In the genomic region with DNA sequence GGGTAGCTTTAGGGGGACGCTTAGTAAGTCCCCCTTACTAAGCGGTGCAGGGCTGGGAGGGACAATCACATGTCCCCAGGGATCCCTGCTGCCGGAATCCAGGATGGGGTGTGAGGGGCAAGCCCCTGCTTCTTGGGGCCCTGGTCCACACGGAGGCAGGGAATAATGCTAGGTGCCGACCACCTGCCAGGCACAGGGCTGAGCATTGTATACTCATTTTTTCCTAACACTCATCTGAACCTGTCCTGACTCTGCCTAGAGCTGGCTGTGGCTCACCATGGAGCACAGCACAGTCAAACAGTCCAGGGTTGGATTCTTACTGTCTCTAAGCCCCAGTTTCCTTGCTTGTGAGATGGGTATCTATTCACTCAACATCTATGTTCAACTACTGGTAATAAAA, we compare ENCODE assay signal across 8 cellular contexts. TPM values are rescaled to one million over a fixed set of nuclear protein-coding genes. Genes with fewer than 3 reads are reported as not detected.
DNase-seq lines count a peak whose midpoint lies in the region; ATAC-seq and TF ChIP-seq lines count a peak whose summit lies in the region.

No MANE protein-coding gene starts in this region.

- TF ChIP-seq CTCF in tibial artery (IDR thresholded peaks at IDR 0.05) (no peak), mucosa of descending colon (IDR thresholded peaks at IDR 0.05) (no peak)

- H4K8ac ChIP-seq in mesenchymal stem cell (ENCODE audit: low read length), result no peak overlapping the region

- POLR2A ChIA-PET in activated CD4-positive, alpha-beta T cell treated with anti-CD3 and anti-CD28 coated beads, Interleukin-2, amount 10 ng/mL, durations not matched to agents 7 days and 5 days (lab: Charles Lee), result no interaction called here

- H2AFZ ChIP-seq in mesenchymal stem cell (ENCODE audit: low read depth, low read length), result no peak overlapping the region

- H4K91ac ChIP-seq in mesenchymal stem cell (ENCODE audit: low read length), result peak overlapping the region; percentile 1

- no peaks in the 10 kb centered on the region for H3K9me3 ChIP-seq in mesenchymal stem cell (ENCODE audit: control insufficient read depth, low read length)
- H3K9me3 ChIP-seq in tibial artery, result no peaks in the 10 kb centered on the region
- H3K9me3 ChIP-seq in mucosa of descending colon, result no peaks in the 10 kb centered on the region

- H3K4me2 ChIP-seq in mesenchymal stem cell (ENCODE audit: low read length, poor library complexity, severe bottlenecking), result no peak overlapping the region

- H3K18ac ChIP-seq in mesenchymal stem cell (ENCODE audit: low read depth in 1 of 2, low read length in 2 of 2), result peak overlapping the region in 1 of 2 experiments; percentile 58

- peak overlapping the region; percentile 90 for H2AK5ac ChIP-seq in mesenchymal stem cell (ENCODE audit: low read length, severe bottlenecking)

- no peaks in the 10 kb centered on the region for H3K27me3 Mint-ChIP-seq in activated CD4-positive, alpha-beta T cell treated with anti-CD3 and anti-CD28 coated beads, Interleukin-2, amount 10 ng/mL, durations not matched to agents 7 days and 5 days

- WGBS in mesenchymal stem cell, result 86% methylated on average over 5 of the region's 5 CpGs

- peaks cover 7% of the 10 kb centered on the region for H3K79me1 ChIP-seq in mesenchymal stem cell (replicated peaks; ENCODE audit: low read length, poor library complexity, severe bottlenecking)

- no peaks in the 10 kb centered on the region for H3K36me3 Mint-ChIP-seq in activated CD4-positive, alpha-beta T cell treated with anti-CD3 and anti-CD28 coated beads, Interleukin-2, amount 10 ng/mL, durations not matched to agents 7 days and 5 days (ENCODE audit: low read depth)

- H3K4me1 ChIP-seq in mesenchymal stem cell (ENCODE audit: control insufficient read depth, insufficient read depth, low read depth, low read length) (peaks cover 54% of the 10 kb centered on the region), tibial artery (peaks cover 9 to 61% (median 55%) of the 10 kb centered on the region in 4 donors), mucosa of descending colon (ENCODE audit: low read depth) (peaks cover 25% of the 10 kb centered on the region)

- intact Hi-C loops in tibial artery (cut with DNase I; ENCODE audit: low total_unique reads) (no loop called here), mucosa of descending colon (cut with DNase I, micrococcal nuclease) (no loop called here)

- no peaks in the 10 kb centered on the region for H3K27me3 ChIP-seq in mesenchymal stem cell (ENCODE audit: control insufficient read depth in 1 of 2, insufficient read depth in 1 of 2, low read length in 2 of 2)
- H3K27me3 ChIP-seq in tibial artery, result no peaks in the 10 kb centered on the region

- no peak overlapping the region for H2BK15ac ChIP-seq in mesenchymal stem cell (ENCODE audit: low read depth, poor library complexity, severe bottlenecking)

- no peak overlapping the region for H2BK120ac ChIP-seq in mesenchymal stem cell (ENCODE audit: low read depth, low read length)

- H3K27ac Mint-ChIP-seq in activated CD4-positive, alpha-beta T cell treated with anti-CD3 and anti-CD28 coated beads, Interleukin-2, amount 10 ng/mL, durations not matched to agents 7 days and 5 days, result peak overlapping the region; percentile 77

- DNase-seq in activated CD4-positive, alpha-beta T cell treated with anti-CD3 and anti-CD28 coated beads, Interleukin-2, amount 10 ng/mL, durations not matched to agents 7 days and 5 days, result no peak
- no peak for DNase-seq in activated CD4-positive, alpha-beta T cell treated with anti-CD3 and anti-CD28 coated beads, Interleukin-2, amount 50 U/mL, for 1 hour
- DNase-seq in mesenchymal stem cell (no peak), tibial artery (no peak), NCI-H187 (lab: John Stamatoyannopoulos, UW) (no peak), mucosa of descending colon (no peak)

- H3K4ac ChIP-seq in mesenchymal stem cell (ENCODE audit: low read depth in 1 of 2, low read length in 2 of 2), result no peak overlapping the region

- H3K36me3 ChIP-seq in mesenchymal stem cell (ENCODE audit: control insufficient read depth in 1 of 2, insufficient read depth in 2 of 2, low read depth in 1 of 2, low read length in 2 of 2) (no peaks in the 10 kb centered on the region), tibial artery (no peaks in the 10 kb centered on the region), mucosa of descending colon (ENCODE audit: low read depth) (no peaks in the 10 kb centered on the region)

- H3K23ac ChIP-seq in mesenchymal stem cell (ENCODE audit: low read length in 2 of 2), result no peak overlapping the region

- peak overlapping the region; percentile 98 for H3K27ac ChIP-seq in angular gyrus (ENCODE audit: low read depth, low read length)
- H3K27ac ChIP-seq in mesenchymal stem cell (ENCODE audit: low read length, poor library complexity, severe bottlenecking), result peak overlapping the region; percentile 92
- H3K27ac ChIP-seq in tibial artery, result peak overlapping the region; percentile 96 to 98

- peaks cover 57% of the 10 kb centered on the region for H3K4me1 Mint-ChIP-seq in activated CD4-positive, alpha-beta T cell treated with anti-CD3 and anti-CD28 coated beads, Interleukin-2, amount 10 ng/mL, durations not matched to agents 7 days and 5 days

- peak overlapping the region; percentile 53 to 65 for H2BK12ac ChIP-seq in mesenchymal stem cell (ENCODE audit: low read length in 2 of 2)

- no peak overlapping the region for H2BK5ac ChIP-seq in mesenchymal stem cell (ENCODE audit: low read depth, low read length, poor library complexity, severe bottlenecking)

- no peak overlapping the region for H3K14ac ChIP-seq in mesenchymal stem cell (ENCODE audit: low read length in 2 of 2)

- H3K9ac ChIP-seq in mesenchymal stem cell (ENCODE audit: low read length), result peak overlapping the region; percentile 81

- H3K9me3 Mint-ChIP-seq in activated CD4-positive, alpha-beta T cell treated with anti-CD3 and anti-CD28 coated beads, Interleukin-2, amount 10 ng/mL, durations not matched to agents 7 days and 5 days, result no peaks in the 10 kb centered on the region

- H3K4me3 Mint-ChIP-seq in activated CD4-positive, alpha-beta T cell treated with anti-CD3 and anti-CD28 coated beads, Interleukin-2, amount 10 ng/mL, durations not matched to agents 7 days and 5 days, result peak overlapping the region; percentile 50

- no peak for ATAC-seq in HG02623 (IDR thresholded peaks at IDR 0.05; ENCODE audit: unreplicated experiment)
- ATAC-seq in mucosa of descending colon, result no peak

- H3K4me3 ChIP-seq in mesenchymal stem cell (ENCODE audit: insufficient read depth in 1 of 2, low read depth in 1 of 2, low read length in 2 of 2) (no peak overlapping the region), tibial artery (peak overlapping the region in 1 of 2 donors; percentile 75), mucosa of descending colon (no peak overlapping the region)

- CTCF ChIA-PET in activated CD4-positive, alpha-beta T cell treated with anti-CD3 and anti-CD28 coated beads, Interleukin-2, amount 10 ng/mL, durations not matched to agents 7 days and 5 days (lab: Charles Lee), result interaction anchor here (1.0 to 10.2 kb wide), 8 partner anchors 8 to 34 kb away, joined by 3 to 66 read pairs (median 5); a partner anchor contains a TSS

RNA-seq across cellular contexts. Expression of a gene that starts 1.4 kb away (rescaled TPM):
- 10 to 100 TPM; 80.2 to 92.5 TPM for total RNA-seq in activated CD4-positive, alpha-beta T cell treated with anti-CD3 and anti-CD28 coated beads, Interleukin-2, amount 10 ng/mL, durations not matched to agents 7 days and 5 days
- 52.8 TPM for polyA plus RNA-seq in mesenchymal stem cell (2013, experiment 1 of 2)
- 46.9 TPM for polyA plus RNA-seq in mesenchymal stem cell (2013, experiment 2 of 2)
- 100 to 1,000 TPM in 1 of 3 donors, 10 to 100 TPM in 2; 22.6 to 133 (median 36.7) TPM for total RNA-seq in mucosa of descending colon

RNA-seq across cellular contexts. Expression of a gene that starts 10.7 kb away (rescaled TPM):
- 10 to 100 TPM; 32.4 to 35.4 TPM for total RNA-seq in activated CD4-positive, alpha-beta T cell treated with anti-CD3 and anti-CD28 coated beads, Interleukin-2, amount 10 ng/mL, durations not matched to agents 7 days and 5 days
- 64.9 TPM for polyA plus RNA-seq in mesenchymal stem cell (2013, experiment 1 of 2)
- 59.8 TPM for polyA plus RNA-seq in mesenchymal stem cell (2013, experiment 2 of 2)
- total RNA-seq in mucosa of descending colon, result 10 to 100 TPM; 20.9 to 24.6 (median 21.0) TPM

RNA-seq across cellular contexts. Expression of a gene that starts 12.8 kb away (rescaled TPM):
- total RNA-seq in activated CD4-positive, alpha-beta T cell treated with anti-CD3 and anti-CD28 coated beads, Interleukin-2, amount 10 ng/mL, durations not matched to agents 7 days and 5 days, result 10 to 100 TPM; 34.1 to 42.1 TPM
- polyA plus RNA-seq in mesenchymal stem cell (2013, experiment 1 of 2), result 50.0 TPM
- polyA plus RNA-seq in mesenchymal stem cell (2013, experiment 2 of 2), result 53.5 TPM
- total RNA-seq in mucosa of descending colon, result 10 to 100 TPM; 26.4 to 61.2 (median 28.5) TPM

RNA-seq across cellular contexts. Expression of a gene that starts 16.3 kb away (rescaled TPM):
- 10 to 100 TPM; 69.2 to 96.7 TPM for total RNA-seq in activated CD4-positive, alpha-beta T cell treated with anti-CD3 and anti-CD28 coated beads, Interleukin-2, amount 10 ng/mL, durations not matched to agents 7 days and 5 days
- polyA plus RNA-seq in mesenchymal stem cell (2013, experiment 1 of 2), result 22.5 TPM
- 22.6 TPM for polyA plus RNA-seq in mesenchymal stem cell (2013, experiment 2 of 2)
- total RNA-seq in mucosa of descending colon, result 100 to 1,000 TPM in 1 of 3 donors, 10 to 100 TPM in 2; 65.8 to 208 (median 65.9) TPM

RNA-seq across cellular contexts. Expression of a gene that starts 34.7 kb away (rescaled TPM):
- 10 to 100 TPM; 59.1 to 62.1 TPM for total RNA-seq in activated CD4-positive, alpha-beta T cell treated with anti-CD3 and anti-CD28 coated beads, Interleukin-2, amount 10 ng/mL, durations not matched to agents 7 days and 5 days
- polyA plus RNA-seq in mesenchymal stem cell (2013, experiment 1 of 2), result 114 TPM
- 115 TPM for polyA plus RNA-seq in mesenchymal stem cell (2013, experiment 2 of 2)
- 10 to 100 TPM; 60.1 to 77.4 (median 60.3) TPM for total RNA-seq in mucosa of descending colon
